10 cellular contexts compared by ENCODE assay signal in genomic region chr16:57807252-57807967, GRCh38. TPM values are rescaled to one million over a fixed set of nuclear protein-coding genes. Genes with fewer than 3 reads are reported as not detected.
A peak's percentile ranks its signal among the peaks of the same experiment; 100 is the strongest.
DNase-seq lines count a peak whose midpoint lies in the region; ATAC-seq, FAIRE-seq and TF ChIP-seq lines count a peak whose summit lies in the region.
"Had no signal": no experiment of that assay in that cellular context is flagged by ENCODE, and none has a peak within 500 bp of the region (broad histone marks: within the 10 kb centered on the region; RNA-seq: fewer than 3 reads in every experiment).

No MANE protein-coding gene starts in this region.

- H3K9me3 ChIP-seq in DND-41 (ENCODE audit: insufficient read depth, low read length, severe bottlenecking) (no peaks in the 10 kb centered on the region), pancreas (no peaks in the 10 kb centered on the region)
- H3K9me3 ChIP-seq: ovary had no signal

- H4K20me1 ChIP-seq in DND-41 (ENCODE audit: insufficient read depth, low read length), result no peaks in the 10 kb centered on the region

- 74 to 75% methylated on average over 7 of the region's 7 CpGs for WGBS in pancreas, 2 donors

- H3K36me3 ChIP-seq in DND-41 (ENCODE audit: insufficient read depth, low read length) (no peaks in the 10 kb centered on the region), pancreas (no peaks in the 10 kb centered on the region)
- H3K36me3 ChIP-seq: ovary had no signal

- intact Hi-C loops in dendritic cell treated with granulocyte-macrophage colony-stimulating factor and Interleukin-4, amounts not matched to agents 40 ng/mL and 50 ng/mL, for 4 days (cut with micrococcal nuclease), result loop anchor here (10.0 kb wide), 1 partner anchor 57 kb away; no protein-coding TSS in a partner anchor
- intact Hi-C loops in pancreas (cut with DNase I), result no loop called here

- H3K9me3 Mint-ChIP-seq in dendritic cell treated with granulocyte-macrophage colony-stimulating factor and Interleukin-4, amounts not matched to agents 40 ng/mL and 50 ng/mL, for 4 days, result no peaks in the 10 kb centered on the region
- H3K9me3 Mint-ChIP-seq: activated naive CD4-positive, alpha-beta T cell treated with anti-CD3 and anti-CD28 coated beads, Interleukin-2, amount 50 U/mL, for 72 hours had no signal

- ATAC-seq in DND-41 (ENCODE audit: insufficient read depth, low read depth), result no peak
- peak in 1 of 4 donors; percentile 1 for ATAC-seq in pancreas
- ATAC-seq in HG03135 (IDR thresholded peaks at IDR 0.05; ENCODE audit: unreplicated experiment), result no peak

- no peaks in the 10 kb centered on the region for H3K36me3 Mint-ChIP-seq in dendritic cell treated with granulocyte-macrophage colony-stimulating factor and Interleukin-4, amounts not matched to agents 40 ng/mL and 50 ng/mL, for 4 days (ENCODE audit: low read depth)

- no peak overlapping the region for H3K4me2 ChIP-seq in DND-41 (ENCODE audit: insufficient read depth, low read length)

- H3K4me1 Mint-ChIP-seq in dendritic cell treated with granulocyte-macrophage colony-stimulating factor and Interleukin-4, amounts not matched to agents 40 ng/mL and 50 ng/mL, for 4 days (ENCODE audit: low read depth), result peaks cover 68% of the 10 kb centered on the region

- peak overlapping the region; percentile 84 for H3K27ac Mint-ChIP-seq in dendritic cell treated with granulocyte-macrophage colony-stimulating factor and Interleukin-4, amounts not matched to agents 40 ng/mL and 50 ng/mL, for 4 days
- H3K27ac Mint-ChIP-seq: activated naive CD4-positive, alpha-beta T cell treated with anti-CD3 and anti-CD28 coated beads, Interleukin-2, amount 50 U/mL, for 72 hours had no signal

- H3K4me3 ChIP-seq in DND-41 (ENCODE audit: low read depth in 1 of 2, low read length in 2 of 2), result no peak overlapping the region
- no peak overlapping the region for H3K4me3 ChIP-seq in pancreas
- H3K4me3 ChIP-seq: ovary had no signal

- H3K27ac ChIP-seq in DND-41 (ENCODE audit: low read length) (no peak overlapping the region), pancreas (peak overlapping the region; percentile 22 to 84 (median 58))
- H3K27ac ChIP-seq: ovary had no signal

- no peaks in the 10 kb centered on the region for H3K79me2 ChIP-seq in DND-41 (ENCODE audit: insufficient read depth, low read length)

- H3K9ac ChIP-seq in DND-41 (ENCODE audit: low read depth, low read length), result no peak overlapping the region

- no peak for FAIRE-seq in pancreas (lab: Jason Lieb, UNC)

- peaks cover 6% of the 10 kb centered on the region for H3K27me3 Mint-ChIP-seq in dendritic cell treated with granulocyte-macrophage colony-stimulating factor and Interleukin-4, amounts not matched to agents 40 ng/mL and 50 ng/mL, for 4 days

- no peak for TF ChIP-seq CTCF in DND-41 (IDR thresholded peaks at IDR 0.05; ENCODE audit: borderline replicate concordance, extremely low read depth, low read length, poor library complexity, severe bottlenecking)
- no peak for TF ChIP-seq CTCF in pancreas (IDR thresholded peaks at IDR 0.05)

- H3K4me1 ChIP-seq in DND-41 (ENCODE audit: insufficient read depth, low read length), result peaks cover 37% of the 10 kb centered on the region
- peaks cover 18 to 62% (median 38%) of the 10 kb centered on the region in 3 donors for H3K4me1 ChIP-seq in pancreas

- H3K27me3 ChIP-seq in DND-41 (ENCODE audit: insufficient read depth, low read length, poor library complexity) (no peaks in the 10 kb centered on the region), pancreas (no peaks in the 10 kb centered on the region)
- H3K27me3 ChIP-seq: ovary had no signal

- peak overlapping the region; percentile 37 for H3K4me3 Mint-ChIP-seq in dendritic cell treated with granulocyte-macrophage colony-stimulating factor and Interleukin-4, amounts not matched to agents 40 ng/mL and 50 ng/mL, for 4 days

- DNase-seq in DND-41 (peak; percentile 35), NCI-H446 treated with DMSO at 0.1 percent for 48 hours (lab: John Stamatoyannopoulos, UW) (peak; percentile 17), pancreas (peak in 2 of 6 donors; percentile 41 to 59), GF-D8 (lab: John Stamatoyannopoulos, UW) (no peak), SK-N-DZ (ENCODE audit: low spot score) (no peak), GM19240 (ENCODE audit: insufficient read length, low spot score) (no peak)

- H2AFZ ChIP-seq in DND-41 (ENCODE audit: low read depth, low read length), result no peak overlapping the region

RNA-seq across cellular contexts. Expression of gene KIFC3, which starts 5.1 kb away (rescaled TPM):
- total RNA-seq in pancreas, result 10 to 100 TPM; 33.8 to 71.0 (median 60.5) TPM
- 100 to 1,000 TPM; 277 to 284 TPM for polyA plus RNA-seq in pancreas
- 0.64 and 0.89 TPM in 2 replicates for polyA plus RNA-seq in SK-N-DZ (2014; cell fraction: cytosol; rRNA removed)
- polyA plus RNA-seq in SK-N-DZ (2014; cell fraction: nucleus; rRNA removed), result 2.8 and 5.1 TPM in 2 replicates

Comparison
In these comparisons a context has a peak if more than half of its experiments do, and no peak if none do; other contexts are left out.
1. DNase-seq: peak in DND-41 (single experiment) and NCI-H446 treated with DMSO at 0.1 percent for 48 hours (single experiment); none in GF-D8 (single experiment), SK-N-DZ (single experiment) and GM19240 (single experiment).